23 cellular contexts compared by ENCODE assay signal in genomic region chr9:135303280-135303647, GRCh38.
"Had no signal": no experiment of that assay in that cellular context is flagged by ENCODE, and none has a peak within 500 bp of the region (broad histone marks: within the 10 kb centered on the region; RNA-seq: fewer than 3 reads in every experiment).

No MANE protein-coding gene starts in this region.

- H3K4me1 Mint-ChIP-seq: activated CD4-positive, alpha-beta memory T cell treated with anti-CD3 and anti-CD28 coated beads, Interleukin-2, amount 10 ng/mL, durations not matched to agents 7 days and 5 days; activated CD4-positive, alpha-beta T cell treated with anti-CD3 and anti-CD28 coated beads for 36 hours; activated naive CD4-positive, alpha-beta T cell treated with anti-CD3 and anti-CD28 coated beads, Interleukin-2, amount 10 ng/mL, durations not matched to agents 7 days and 5 days; activated naive CD8-positive, alpha-beta T cell treated with anti-CD3 and anti-CD28 coated beads, Interleukin-2, amount 50 U/mL, for 24 hours; central memory CD8-positive, alpha-beta T cell; nephron had no signal

- H3K9me3 ChIP-seq: colonic mucosa, spleen, thyroid gland had no signal

- H3K9me3 Mint-ChIP-seq: activated CD4-positive, alpha-beta memory T cell treated with anti-CD3 and anti-CD28 coated beads, Interleukin-2, amount 10 ng/mL, durations not matched to agents 7 days and 5 days; activated naive CD4-positive, alpha-beta T cell treated with anti-CD3 and anti-CD28 coated beads, Interleukin-2, amount 10 ng/mL, durations not matched to agents 7 days and 5 days; activated T-helper 1 cell treated with anti-CD3 and anti-CD28 coated beads, Interleukin-12 subunit alpha, Interleukin-12 subunit beta, Interleukin-2, Interleukin-4 antibody, amounts not matched to agents 30 ng/mL and 10 ng/mL and 1 ng/mL, durations not matched to agents 14 hours and 24 hours and 36 hours; central memory CD8-positive, alpha-beta T cell; T-helper 2 cell treated with Interferon-gamma antibody and Interleukin-4, amounts not matched to agents 5 μg/mL and 100 μg/mL, for 36 hours had no signal

- H3K36me3 ChIP-seq: brain microvascular endothelial cell, colonic mucosa, spleen, thyroid gland had no signal

- ATAC-seq: activated CD4-positive, alpha-beta T cell treated with anti-CD3 and anti-CD28 coated beads for 36 hours; activated naive CD8-positive, alpha-beta T cell treated with anti-CD3 and anti-CD28 coated beads, Interleukin-2, amount 50 U/mL, for 24 hours; foreskin keratinocyte; left cardiac atrium; WTC11 had no signal

- H3K4me3 Mint-ChIP-seq: activated CD4-positive, alpha-beta memory T cell treated with anti-CD3 and anti-CD28 coated beads, Interleukin-2, amount 10 ng/mL, durations not matched to agents 7 days and 5 days; activated CD4-positive, alpha-beta T cell treated with anti-CD3 and anti-CD28 coated beads for 36 hours; activated naive CD4-positive, alpha-beta T cell treated with anti-CD3 and anti-CD28 coated beads, Interleukin-2, amount 10 ng/mL, durations not matched to agents 7 days and 5 days; activated naive CD8-positive, alpha-beta T cell treated with anti-CD3 and anti-CD28 coated beads, Interleukin-2, amount 50 U/mL, for 24 hours; activated T-helper 1 cell treated with anti-CD3 and anti-CD28 coated beads, Interleukin-12 subunit alpha, Interleukin-12 subunit beta, Interleukin-2, Interleukin-4 antibody, amounts not matched to agents 30 ng/mL and 10 ng/mL and 1 ng/mL, durations not matched to agents 14 hours and 24 hours and 36 hours; central memory CD8-positive, alpha-beta T cell; nephron; T-helper 2 cell treated with Interferon-gamma antibody and Interleukin-4, amounts not matched to agents 5 μg/mL and 100 μg/mL, for 36 hours; WTC11 had no signal

- H3K4me3 ChIP-seq: colonic mucosa, thyroid gland had no signal

- H3K4me1 ChIP-seq: colonic mucosa, foreskin keratinocyte, spleen had no signal

- H3K27me3 Mint-ChIP-seq: activated naive CD4-positive, alpha-beta T cell treated with anti-CD3 and anti-CD28 coated beads, Interleukin-2, amount 10 ng/mL, durations not matched to agents 7 days and 5 days had no signal

- H3K27me3 ChIP-seq: brain microvascular endothelial cell, foreskin keratinocyte had no signal

- H3K27ac ChIP-seq: brain microvascular endothelial cell, colonic mucosa, foreskin keratinocyte, spleen, thyroid gland had no signal

- DNase-seq: activated CD4-positive, alpha-beta memory T cell treated with anti-CD3 and anti-CD28 coated beads, Interleukin-2, amount 10 ng/mL, durations not matched to agents 7 days and 5 days; activated CD4-positive, alpha-beta T cell treated with anti-CD3 and anti-CD28 coated beads for 36 hours; activated naive CD4-positive, alpha-beta T cell treated with anti-CD3 and anti-CD28 coated beads, Interleukin-2, amount 10 ng/mL, durations not matched to agents 7 days and 5 days; activated naive CD8-positive, alpha-beta T cell treated with anti-CD3 and anti-CD28 coated beads, Interleukin-2, amount 50 U/mL, for 24 hours; aorta; brain microvascular endothelial cell; colonic mucosa; foreskin keratinocyte; glutamatergic neuron; hippocampal formation; left cardiac atrium; mesenchymal stem cell; nucleus accumbens; retina; stimulated activated CD8-positive, alpha-beta memory T cell treated with anti-CD3 and anti-CD28 coated beads, Interleukin-4, amount 100 ng/mL, for 48 hours; stimulated activated naive CD4-positive, alpha-beta T cell; thyroid gland had no signal

- H3K36me3 Mint-ChIP-seq: activated naive CD4-positive, alpha-beta T cell treated with anti-CD3 and anti-CD28 coated beads, Interleukin-2, amount 10 ng/mL, durations not matched to agents 7 days and 5 days; WTC11 had no signal

- H3K27ac Mint-ChIP-seq: activated CD4-positive, alpha-beta memory T cell treated with anti-CD3 and anti-CD28 coated beads, Interleukin-2, amount 10 ng/mL, durations not matched to agents 7 days and 5 days; activated CD4-positive, alpha-beta T cell treated with anti-CD3 and anti-CD28 coated beads for 36 hours; activated naive CD4-positive, alpha-beta T cell treated with anti-CD3 and anti-CD28 coated beads, Interleukin-2, amount 10 ng/mL, durations not matched to agents 7 days and 5 days; nephron; T-helper 2 cell treated with Interferon-gamma antibody and Interleukin-4, amounts not matched to agents 5 μg/mL and 100 μg/mL, for 36 hours; WTC11 had no signal
